In genomic region chr1:107750364-107750959, GRCh38 we compare ENCODE assay signal across 9 cellular contexts.
DNase-seq lines count a peak whose midpoint lies in the region; ATAC-seq, FAIRE-seq and TF ChIP-seq lines count a peak whose summit lies in the region.
"Had no signal": no experiment of that assay in that cellular context is flagged by ENCODE, and none has a peak within 500 bp of the region (broad histone marks: within the 10 kb centered on the region; RNA-seq: fewer than 3 reads in every experiment).

No MANE protein-coding gene starts in this region.

- H3K4me1 ChIP-seq in BLaER1 (no peaks in the 10 kb centered on the region), esophagus muscularis mucosa (peaks cover 0 to 6% (median 2%) of the 10 kb centered on the region in 4 donors)

- no peak overlapping the region for H3K4me3 ChIP-seq in BLaER1
- no peak overlapping the region for H3K4me3 ChIP-seq in esophagus muscularis mucosa

- peak overlapping the region; percentile 33; the same call in 1 of the 2 replicates for H3K27ac ChIP-seq in BLaER1
- no peak overlapping the region for H3K27ac ChIP-seq in esophagus muscularis mucosa (replicated peaks in 1 of 4)

- TF ChIP-seq CTCF in esophagus muscularis mucosa (IDR thresholded peaks at IDR 0.05) (peak; percentile 66 to 72 (median 67)), neural crest cell (conservative IDR thresholded peaks at IDR 0.05) (peak; percentile 92)

- H3K4me2 ChIP-seq in BLaER1 = no peak overlapping the region

- 37% methylated on average over 6 of the region's 6 CpGs for whole genome bisulfite sequencing in esophagus muscularis mucosa

- no peaks in the 10 kb centered on the region for H3K9me3 ChIP-seq in BLaER1
- no peaks in the 10 kb centered on the region for H3K9me3 ChIP-seq in esophagus muscularis mucosa

- no peaks in the 10 kb centered on the region for H3K27me3 Mint-ChIP-seq in neural crest cell (ENCODE audit: low read depth)
- H3K27me3 Mint-ChIP-seq: naive B cell had no signal

- H3K9ac ChIP-seq in BLaER1 = no peak overlapping the region

- no peak overlapping the region for H3K27ac Mint-ChIP-seq in neural crest cell (ENCODE audit: unreplicated experiment)

- peaks cover 1% of the 10 kb centered on the region for H3K4me1 Mint-ChIP-seq in neural crest cell

- no peaks in the 10 kb centered on the region for H4K20me1 ChIP-seq in BLaER1

- H3K4me3 Mint-ChIP-seq in neural crest cell = no peak overlapping the region
- H3K4me3 Mint-ChIP-seq: naive B cell had no signal

- no peak for ATAC-seq in GM21786 (IDR thresholded peaks at IDR 0.05; ENCODE audit: unreplicated experiment)

- DNase-seq in GM18507 (ENCODE audit: extremely low spot score, insufficient read length, low read depth) (no peak), NCI-H187 (lab: John Stamatoyannopoulos, UW) (peak; percentile 22 to 23), SW480 (ENCODE audit: low spot score) (peak; percentile 73), esophagus muscularis mucosa (ENCODE audit: extremely low spot score) (no peak), neural crest cell (ENCODE audit: low read depth, low spot score) (peak; percentile 70), KG1 (lab: John Stamatoyannopoulos, UW) (no peak)
- DNase-seq: naive B cell had no signal

- H3K9me3 Mint-ChIP-seq in neural crest cell = no peaks in the 10 kb centered on the region
- H3K9me3 Mint-ChIP-seq: naive B cell had no signal

- TF ChIP-seq POLR2A in esophagus muscularis mucosa (IDR thresholded peaks at IDR 0.05; ENCODE audit: low read depth) = no peak

- FAIRE-seq in GM18507 (lab: Jason Lieb, UNC) = peak; percentile 69

- intact Hi-C loops in esophagus muscularis mucosa (cut with DNase I) = loop anchor here (2.0 to 5.0 kb wide), 2 partner anchors 318 to 474 kb away; no protein-coding TSS in a partner anchor

- no peaks in the 10 kb centered on the region for H3K36me3 Mint-ChIP-seq in neural crest cell (ENCODE audit: low read depth)

- H3K27me3 ChIP-seq in BLaER1 (no peaks in the 10 kb centered on the region), esophagus muscularis mucosa (no peaks in the 10 kb centered on the region)

- TF ChIP-seq EP300 in esophagus muscularis mucosa (IDR thresholded peaks at IDR 0.05) = no peak

- peaks cover 59% of the 10 kb centered on the region for H3K36me3 ChIP-seq in BLaER1
- no peaks in the 10 kb centered on the region for H3K36me3 ChIP-seq in esophagus muscularis mucosa

Comparison
In these comparisons a context has a peak if more than half of its experiments do, and no peak if none do; other contexts are left out.
1. DNase-seq: peak in NCI-H187 (2 of 2), SW480 (single experiment) and neural crest cell (single experiment); none in GM18507 (single experiment), esophagus muscularis mucosa (single experiment) and KG1 (single experiment).